In the genomic region with DNA sequence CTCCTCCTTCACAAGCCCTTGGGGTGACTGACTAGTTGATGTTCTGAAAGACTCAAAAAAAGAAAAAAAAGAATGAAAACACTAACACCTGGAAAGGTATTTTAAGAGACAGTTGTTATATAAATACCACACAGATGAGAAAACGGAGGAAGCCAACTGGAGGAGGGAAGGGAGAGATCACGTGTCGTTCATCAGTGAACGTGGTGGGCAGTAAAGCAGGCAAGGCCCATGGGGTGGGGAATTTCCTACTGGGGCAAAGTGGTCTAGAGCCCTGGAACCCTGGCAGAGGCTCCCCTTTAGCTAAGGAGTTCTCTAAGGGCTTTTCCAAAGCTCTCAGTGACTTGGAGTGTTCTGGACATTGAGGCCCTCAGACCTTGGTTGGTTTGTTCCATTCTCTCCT, we compare ENCODE assay signal across 27 cellular contexts.
"Had no signal": no experiment of that assay in that cellular context is flagged by ENCODE, and none has a peak within 500 bp of the region (broad histone marks: within the 10 kb centered on the region; RNA-seq: fewer than 3 reads in every experiment).

No MANE protein-coding gene starts in this region.

- H3K27me3 ChIP-seq: adrenal gland, ascending aorta, brain microvascular endothelial cell, gastroesophageal sphincter, hepatocyte, thyroid gland, upper lobe of right lung had no signal

- ATAC-seq: gastroesophageal sphincter; left colon; right cardiac atrium; stimulated activated naive CD8-positive, alpha-beta T cell treated with anti-CD3 and anti-CD28 coated beads, Interleukin-15, Interleukin-2, amounts not matched to agents 100 U/mL and 50 U/mL, for 24 hours; T-cell; upper lobe of right lung had no signal

- H3K4me1 ChIP-seq: adrenal gland, thyroid gland, upper lobe of right lung had no signal

- H3K4me3 ChIP-seq: adrenal gland, ascending aorta, gastroesophageal sphincter, hepatocyte, thyroid gland, upper lobe of right lung had no signal

- H3K4me3 Mint-ChIP-seq: activated naive CD4-positive, alpha-beta T cell treated with anti-CD3 and anti-CD28 coated beads for 36 hours; activated naive CD8-positive, alpha-beta T cell treated with anti-CD3 and anti-CD28 coated beads for 36 hours; activated T-helper 1 cell treated with anti-CD3 and anti-CD28 coated beads, Interleukin-12 subunit alpha, Interleukin-12 subunit beta, Interleukin-2, Interleukin-4 antibody, amounts not matched to agents 30 ng/mL and 10 ng/mL and 1 ng/mL, durations not matched to agents 14 hours and 24 hours and 36 hours; central memory CD8-positive, alpha-beta T cell; naive B cell; neural crest cell; T-cell; T-helper 2 cell treated with Interferon-gamma antibody and Interleukin-4, amounts not matched to agents 5 μg/mL and 100 μg/mL, for 36 hours had no signal

- H3K36me3 Mint-ChIP-seq: activated naive CD8-positive, alpha-beta T cell treated with anti-CD3 and anti-CD28 coated beads for 36 hours; naive B cell; T-cell had no signal

- H3K27ac ChIP-seq: adrenal gland, ascending aorta, brain microvascular endothelial cell, hepatocyte, thyroid gland, upper lobe of right lung, VCaP had no signal

- DNase-seq: activated CD4-positive, alpha-beta T cell treated with anti-CD3 and anti-CD28 coated beads for 4 hours; activated CD4-positive, alpha-beta T cell treated with anti-CD3 and anti-CD28 coated beads, Interleukin-2, amount 50 U/mL, for 4 hours; activated effector memory CD4-positive, alpha-beta T cell treated with anti-CD3 and anti-CD28 coated beads, Interleukin-2, amount 50 U/mL, for 16 hours; activated naive CD4-positive, alpha-beta T cell treated with anti-CD3 and anti-CD28 coated beads for 36 hours; activated naive CD8-positive, alpha-beta T cell treated with anti-CD3 and anti-CD28 coated beads for 36 hours; activated T-cell treated with anti-CD3 and anti-CD28 coated beads for 4 hours; adrenal gland; brain microvascular endothelial cell; effector memory CD4-positive, alpha-beta T cell; islet precursor cell; left colon; mammary epithelial cell; naive B cell; stimulated activated CD4-positive, alpha-beta T cell treated with anti-CD3 and anti-CD28 coated beads, Interleukin-2, amount 100 ng/mL, for 48 hours; stimulated activated naive CD8-positive, alpha-beta T cell treated with anti-CD3 and anti-CD28 coated beads, Interleukin-15, Interleukin-2, amounts not matched to agents 100 U/mL and 50 U/mL, for 24 hours; T-cell; thyroid gland; upper lobe of right lung had no signal

- H3K9me3 Mint-ChIP-seq: activated naive CD4-positive, alpha-beta T cell treated with anti-CD3 and anti-CD28 coated beads for 36 hours; activated naive CD8-positive, alpha-beta T cell treated with anti-CD3 and anti-CD28 coated beads for 36 hours; activated T-helper 1 cell treated with anti-CD3 and anti-CD28 coated beads, Interleukin-12 subunit alpha, Interleukin-12 subunit beta, Interleukin-2, Interleukin-4 antibody, amounts not matched to agents 30 ng/mL and 10 ng/mL and 1 ng/mL, durations not matched to agents 14 hours and 24 hours and 36 hours; central memory CD8-positive, alpha-beta T cell; naive B cell; neural crest cell; T-cell; T-helper 2 cell treated with Interferon-gamma antibody and Interleukin-4, amounts not matched to agents 5 μg/mL and 100 μg/mL, for 36 hours had no signal

- H2AFZ ChIP-seq: hepatocyte had no signal

- H3K27me3 Mint-ChIP-seq: activated naive CD8-positive, alpha-beta T cell treated with anti-CD3 and anti-CD28 coated beads for 36 hours; central memory CD8-positive, alpha-beta T cell; naive B cell; T-cell had no signal

- H3K36me3 ChIP-seq: adrenal gland, ascending aorta, brain microvascular endothelial cell, thyroid gland, upper lobe of right lung had no signal

- H3K4me1 Mint-ChIP-seq: activated naive CD8-positive, alpha-beta T cell treated with anti-CD3 and anti-CD28 coated beads for 36 hours; central memory CD8-positive, alpha-beta T cell; naive B cell; T-cell had no signal

- H3K4me2 ChIP-seq: hepatocyte had no signal

- H3K9me3 ChIP-seq: adrenal gland, ascending aorta, gastroesophageal sphincter, thyroid gland, upper lobe of right lung had no signal

- H3K27ac Mint-ChIP-seq: activated naive CD4-positive, alpha-beta T cell treated with anti-CD3 and anti-CD28 coated beads for 36 hours; activated naive CD8-positive, alpha-beta T cell treated with anti-CD3 and anti-CD28 coated beads for 36 hours; activated T-helper 1 cell treated with anti-CD3 and anti-CD28 coated beads, Interleukin-12 subunit alpha, Interleukin-12 subunit beta, Interleukin-2, Interleukin-4 antibody, amounts not matched to agents 30 ng/mL and 10 ng/mL and 1 ng/mL, durations not matched to agents 14 hours and 24 hours and 36 hours; T-cell; T-helper 2 cell treated with Interferon-gamma antibody and Interleukin-4, amounts not matched to agents 5 μg/mL and 100 μg/mL, for 36 hours had no signal
